7 cellular contexts compared by ENCODE assay signal in the genomic region with DNA sequence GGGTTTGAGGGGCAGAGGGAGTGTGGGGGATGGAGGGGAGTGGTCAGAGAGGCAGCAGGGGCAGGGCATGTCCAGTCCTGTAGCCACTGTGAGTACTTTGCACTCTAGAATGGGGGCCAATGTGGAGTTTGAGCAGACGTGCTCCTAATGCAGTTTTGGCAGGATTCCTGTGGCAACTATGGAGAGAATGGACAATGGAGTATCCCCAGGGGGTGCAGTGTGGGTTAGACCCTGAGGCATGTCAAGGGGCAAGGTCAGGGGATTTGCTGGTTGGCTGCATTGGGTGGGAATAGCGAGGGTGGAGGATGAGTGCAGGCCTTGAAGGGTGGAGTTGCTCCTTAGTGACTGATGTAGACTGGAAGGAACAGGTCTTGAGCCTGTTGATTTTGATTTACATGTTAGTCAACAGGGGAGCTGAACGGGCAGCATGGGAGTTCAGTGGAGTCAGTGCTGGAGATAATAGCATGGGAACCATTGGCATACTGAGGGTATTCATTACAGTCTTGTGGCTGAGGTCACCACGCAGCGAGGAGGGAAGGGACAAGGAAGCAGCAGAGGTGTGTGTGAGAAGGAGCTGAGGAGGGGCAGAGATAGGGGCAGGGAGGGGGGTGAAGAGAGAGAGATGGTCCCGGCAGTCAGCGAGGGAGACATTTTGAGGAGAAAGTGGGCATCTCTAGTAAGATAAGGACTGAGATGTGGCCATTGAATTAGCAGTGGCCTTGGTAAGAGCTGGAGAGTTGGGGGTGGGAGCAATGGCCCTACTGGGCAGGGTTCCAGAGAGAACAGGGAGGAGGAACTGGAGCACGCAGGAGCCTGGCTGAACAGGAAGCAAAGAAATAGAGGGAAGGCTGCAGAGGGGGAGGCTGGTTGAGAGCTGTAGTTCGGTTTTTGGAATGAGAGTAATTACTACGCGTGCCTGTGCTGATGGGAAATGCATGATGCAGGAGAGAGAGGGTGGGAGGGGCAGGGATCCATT.
DNase-seq lines count a peak whose midpoint lies in the region; ATAC-seq lines count a peak whose summit lies in the region.

No MANE protein-coding gene starts in this region.

- H3K4me3 Mint-ChIP-seq in activated naive CD8-positive, alpha-beta T cell = peak overlapping the region; percentile 72
- peak overlapping the region; percentile 29 to 73 for H3K4me3 Mint-ChIP-seq in stimulated activated naive CD8-positive, alpha-beta T cell treated with anti-CD3 and anti-CD28 coated beads, Interleukin-15, amount 100 ng/mL, for 72 hours

- H3K36me3 Mint-ChIP-seq in activated naive CD8-positive, alpha-beta T cell = peaks cover 13% of the 10 kb centered on the region

- no peaks in the 10 kb centered on the region for H3K27me3 Mint-ChIP-seq in activated naive CD8-positive, alpha-beta T cell
- no peaks in the 10 kb centered on the region for H3K27me3 Mint-ChIP-seq in stimulated activated naive CD8-positive, alpha-beta T cell treated with anti-CD3 and anti-CD28 coated beads, Interleukin-15, amount 100 ng/mL, for 72 hours

- peak overlapping the region; percentile 94 for H3K27ac Mint-ChIP-seq in activated naive CD8-positive, alpha-beta T cell
- peak overlapping the region in 1 of 2 donors; percentile 69 for H3K27ac Mint-ChIP-seq in stimulated activated naive CD8-positive, alpha-beta T cell treated with anti-CD3 and anti-CD28 coated beads, Interleukin-15, amount 100 ng/mL, for 72 hours

- H3K4me1 Mint-ChIP-seq in activated naive CD8-positive, alpha-beta T cell (ENCODE audit: low read depth) = peaks cover 88% of the 10 kb centered on the region
- H3K4me1 Mint-ChIP-seq in stimulated activated naive CD8-positive, alpha-beta T cell treated with anti-CD3 and anti-CD28 coated beads, Interleukin-15, amount 100 ng/mL, for 72 hours = peaks cover 80% of the 10 kb centered on the region

- DNase-seq in M059J (ENCODE audit: low read depth) = peak; percentile 11
- peak; percentile 39 to 43 for DNase-seq in hippocampal formation (lab: John Stamatoyannopoulos, UW)
- DNase-seq in stimulated activated naive CD8-positive, alpha-beta T cell treated with anti-CD3 and anti-CD28 coated beads, Interleukin-15, amount 100 ng/mL, for 72 hours = no peak
- no peak for DNase-seq in T1000 (lab: John Stamatoyannopoulos, UW)
- no peak for DNase-seq in stimulated activated CD4-positive, alpha-beta T cell treated with anti-CD3 and anti-CD28 coated beads, Interleukin-4, amount 100 ng/mL, for 24 hours

- H3K9me3 Mint-ChIP-seq in activated naive CD8-positive, alpha-beta T cell (ENCODE audit: low read depth) = peaks cover 11% of the 10 kb centered on the region
- peaks cover 14 to 16% of the 10 kb centered on the region in 2 donors for H3K9me3 Mint-ChIP-seq in stimulated activated naive CD8-positive, alpha-beta T cell treated with anti-CD3 and anti-CD28 coated beads, Interleukin-15, amount 100 ng/mL, for 72 hours

- ATAC-seq in stimulated activated naive CD8-positive, alpha-beta T cell treated with anti-CD3 and anti-CD28 coated beads, Interleukin-15, amount 100 ng/mL, for 72 hours = no peak
- no peak for ATAC-seq in HG03175 (IDR thresholded peaks at IDR 0.05; ENCODE audit: unreplicated experiment)

Comparison
In these comparisons a context has a peak if more than half of its experiments do, and no peak if none do; other contexts are left out.
1. DNase-seq: peak in M059J (single experiment) and hippocampal formation (2 of 2); none in stimulated activated naive CD8-positive, alpha-beta T cell treated with anti-CD3 and anti-CD28 coated beads, Interleukin-15, amount 100 ng/mL, for 72 hours (0 of 2), T1000 (single experiment) and stimulated activated CD4-positive, alpha-beta T cell treated with anti-CD3 and anti-CD28 coated beads, Interleukin-4, amount 100 ng/mL, for 24 hours (single experiment).